ENCODE assay signal across 17 cellular contexts in the genomic region with DNA sequence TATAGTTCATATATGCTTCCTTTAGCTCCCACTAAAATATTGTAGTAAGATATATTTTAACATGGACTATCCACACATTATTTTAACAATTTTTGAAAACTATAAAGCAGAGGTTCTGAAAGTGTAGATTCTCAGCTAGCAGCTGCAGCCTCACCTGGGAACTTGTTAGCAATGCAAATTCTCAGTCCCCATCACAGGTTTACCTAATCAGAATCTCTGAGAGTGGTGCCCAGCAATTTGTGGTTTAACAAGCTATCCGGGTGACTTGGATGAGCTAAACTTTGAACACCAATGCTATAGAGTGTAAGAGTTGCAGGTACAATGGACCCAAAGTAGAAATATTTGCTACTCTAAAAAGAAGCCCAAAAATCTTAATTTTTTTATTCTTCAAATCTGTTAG.
"Had no signal": no experiment of that assay in that cellular context is flagged by ENCODE, and none has a peak within 500 bp of the region (broad histone marks: within the 10 kb centered on the region; RNA-seq: fewer than 3 reads in every experiment).

No MANE protein-coding gene starts in this region.

- H3K4me3 Mint-ChIP-seq: naive thymus-derived CD4-positive, alpha-beta T cell; nephron progenitor cell; stimulated activated memory B cell treated with anti-CD40 and anti-IgM and Interleukin-4, amounts not matched to agents 10 μg/mL and 1 μg/mL and 100 μg/mL, for 72 hours; stimulated activated naive CD8-positive, alpha-beta T cell treated with anti-CD3 and anti-CD28 coated beads, Interleukin-15, Interleukin-2, amounts not matched to agents 100 ng/mL and 50 ng/mL, for 24 hours had no signal

- H3K27ac ChIP-seq: dorsolateral prefrontal cortex, gastrocnemius medialis, spleen, tibial artery, upper lobe of left lung had no signal

- H3K4me3 ChIP-seq: dorsolateral prefrontal cortex, gastrocnemius medialis, spleen, tibial artery, upper lobe of left lung, uterus had no signal

- H3K4me1 ChIP-seq: spleen had no signal

- H3K27me3 ChIP-seq: dorsolateral prefrontal cortex, gastrocnemius medialis, spleen, tibial artery, upper lobe of left lung, uterus had no signal

- H3K9me3 ChIP-seq: gastrocnemius medialis, upper lobe of left lung, uterus had no signal

- DNase-seq: cortex of kidney; dorsolateral prefrontal cortex; effector memory CD4-positive, alpha-beta T cell; gastrocnemius medialis; naive thymus-derived CD4-positive, alpha-beta T cell; nephron progenitor cell; spleen; stimulated activated CD4-positive, alpha-beta T cell treated with anti-CD3 and anti-CD28 coated beads, Interleukin-15, amount 100 ng/mL, for 24 hours; stimulated activated CD4-positive, alpha-beta T cell treated with anti-CD3 and anti-CD28 coated beads, Interleukin-1b, Interleukin-23, amount 100 ng/mL, for 48 hours; stimulated activated CD4-positive, alpha-beta T cell treated with anti-CD3 and anti-CD28 coated beads, Interleukin-4, amount 100 ng/mL, for 24 hours; tibial artery; upper lobe of left lung; uterus had no signal

- H3K4me1 Mint-ChIP-seq: nephron progenitor cell; stimulated activated memory B cell treated with anti-CD40 and anti-IgM and Interleukin-4, amounts not matched to agents 10 μg/mL and 1 μg/mL and 100 μg/mL, for 72 hours had no signal

- H3K36me3 ChIP-seq: gastrocnemius medialis, spleen, tibial artery, upper lobe of left lung, uterus had no signal

- ATAC-seq: esophagus mucosa; gastrocnemius medialis; naive thymus-derived CD4-positive, alpha-beta T cell; sciatic nerve; stimulated activated memory B cell treated with anti-CD40 and anti-IgM and Interleukin-4, amounts not matched to agents 10 μg/mL and 1 μg/mL and 100 μg/mL, for 72 hours had no signal

- H3K27ac Mint-ChIP-seq: naive thymus-derived CD4-positive, alpha-beta T cell; nephron progenitor cell; stimulated activated memory B cell treated with anti-CD40 and anti-IgM and Interleukin-4, amounts not matched to agents 10 μg/mL and 1 μg/mL and 100 μg/mL, for 72 hours had no signal
